ENCODE assay signal across 22 cellular contexts in genomic region chr2:200247494-200247893, GRCh38. TPM values are rescaled to one million over a fixed set of nuclear protein-coding genes. Genes with fewer than 3 reads are reported as not detected.
DNase-seq lines count a peak whose midpoint lies in the region; ATAC-seq lines count a peak whose summit lies in the region.
"Had no signal": no experiment of that assay in that cellular context is flagged by ENCODE, and none has a peak within 500 bp of the region (broad histone marks: within the 10 kb centered on the region; RNA-seq: fewer than 3 reads in every experiment).

No MANE protein-coding gene starts in this region.

- no peaks in the 10 kb centered on the region for H3K9me3 ChIP-seq in right cardiac atrium (ENCODE audit: control insufficient read depth, low read length)
- H3K9me3 ChIP-seq: right atrium auricular region had no signal

- no peak for ATAC-seq in right cardiac atrium
- ATAC-seq: activated CD8-positive, alpha-beta memory T cell treated with anti-CD3 and anti-CD28 coated beads, Interleukin-2, amount 10 ng/mL, durations not matched to agents 7 days and 5 days; effector memory CD8-positive, alpha-beta T cell; esophagus mucosa; left cardiac atrium had no signal

- peak; percentile 32 for DNase-seq in AG20443 (ENCODE audit: low spot score)
- peak; percentile 23 for DNase-seq in LHCN-M2 (ENCODE audit: low read depth)
- peak; percentile 76 for DNase-seq in fibroblast of gingiva (ENCODE audit: low read depth)
- peak; percentile 30 for DNase-seq in non-pigmented ciliary epithelial cell (ENCODE audit: low read depth)
- no peak for DNase-seq in activated CD4-positive, alpha-beta T cell treated with anti-CD3 and anti-CD28 coated beads for 48 hours
- no peak for DNase-seq in NCI-H774 (lab: John Stamatoyannopoulos, UW)
- DNase-seq in activated CD4-positive, CD25-positive, alpha-beta regulatory T cell treated with anti-CD3 and anti-CD28 coated beads, Interleukin-2, amount 50 U/mL, for 72 hours = no peak
- no peak for DNase-seq in right cardiac atrium
- DNase-seq: activated CD4-positive, alpha-beta T cell treated with anti-CD3 and anti-CD28 coated beads, Interleukin-2, amount 50 U/mL, for 1 hour; activated CD8-positive, alpha-beta memory T cell treated with anti-CD3 and anti-CD28 coated beads, Interleukin-2, amount 10 ng/mL, durations not matched to agents 7 days and 5 days; aorta; cerebellar nuclear complex; effector memory CD8-positive, alpha-beta T cell; KG1; left cardiac atrium; NCI-H1436 treated with DMSO at 0.1 percent for 48 hours; nucleus accumbens; PC-9; Right ventricle myocardium superior had no signal

- H3K4me1 ChIP-seq in right cardiac atrium (ENCODE audit: control insufficient read depth, insufficient read depth, low read length) = no peaks in the 10 kb centered on the region
- H3K4me1 ChIP-seq: right atrium auricular region had no signal

- WGBS in right cardiac atrium = 73% methylated on average over 2 of the region's 2 CpGs

- H3K27me3 ChIP-seq in right cardiac atrium (ENCODE audit: control insufficient read depth, insufficient read depth) = no peaks in the 10 kb centered on the region
- H3K27me3 ChIP-seq: right atrium auricular region had no signal

- no peak overlapping the region for H3K27ac ChIP-seq in right cardiac atrium (ENCODE audit: low read length)
- H3K27ac ChIP-seq: PC-9, right atrium auricular region, VCaP had no signal

- intact Hi-C loops in right cardiac atrium (cut with DNase I) = no loop called here

- no peak overlapping the region for H3K4me3 ChIP-seq in right cardiac atrium (ENCODE audit: low read length)
- H3K4me3 ChIP-seq: PC-9, right atrium auricular region had no signal

RNA-seq across cellular contexts. Expression of gene SPATS2L, which starts 59.0 kb away (rescaled TPM):
- total RNA-seq in LHCN-M2 (2014; rRNA removed) (236 and 275 TPM in 2 replicates), right cardiac atrium (100 to 1,000 TPM; 115 to 147 (median 124) TPM)
- polyA plus RNA-seq in LHCN-M2 (2012) = 163 TPM
- 90.6 TPM for polyA plus RNA-seq in right cardiac atrium

Comparison
In these comparisons a context has a peak if more than half of its experiments do, and no peak if none do; other contexts are left out.
1. DNase-seq: peak in AG20443 (single experiment), LHCN-M2 (single experiment), fibroblast of gingiva (single experiment) and non-pigmented ciliary epithelial cell (single experiment); none in activated CD4-positive, alpha-beta T cell treated with anti-CD3 and anti-CD28 coated beads for 48 hours (single experiment), NCI-H774 (single experiment), activated CD4-positive, CD25-positive, alpha-beta regulatory T cell treated with anti-CD3 and anti-CD28 coated beads, Interleukin-2, amount 50 U/mL, for 72 hours (single experiment) and right cardiac atrium (0 of 3).